ENCODE assay signal across 8 cellular contexts in the genomic region with DNA sequence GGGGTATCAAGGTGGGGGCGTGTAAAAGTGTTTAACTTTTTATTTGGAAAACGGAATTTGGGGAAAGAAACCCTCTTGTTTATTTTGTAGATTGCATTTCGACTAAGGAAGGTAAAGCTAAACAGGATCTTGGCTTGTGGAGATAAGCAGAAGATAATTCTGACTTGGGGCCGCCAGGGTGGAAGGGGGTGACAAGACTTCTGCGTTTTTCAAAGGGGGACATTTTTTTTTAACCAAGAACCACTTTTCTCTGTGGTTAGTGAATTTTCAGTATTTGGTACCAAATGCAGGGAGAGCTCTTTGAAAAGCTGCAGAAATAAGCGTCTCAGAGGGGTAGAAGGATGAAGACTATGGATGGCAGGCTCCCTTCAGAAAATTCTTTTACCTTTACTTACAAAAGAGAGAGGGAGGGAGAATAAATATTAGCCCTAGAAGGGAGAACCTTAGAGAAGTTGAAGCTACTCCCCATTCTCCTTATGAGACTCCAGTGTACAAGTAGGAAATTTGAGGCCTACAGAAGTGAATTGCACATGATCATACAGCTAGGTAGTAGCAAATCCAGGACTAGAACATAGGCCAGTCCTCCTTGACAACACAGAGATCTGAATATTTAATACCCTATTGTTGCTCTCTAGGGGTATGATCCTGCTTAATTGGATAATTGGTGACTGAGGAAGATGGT. TPM values are rescaled to one million over a fixed set of nuclear protein-coding genes. Genes with fewer than 3 reads are reported as not detected.
DNase-seq lines count a peak whose midpoint lies in the region; ATAC-seq and TF ChIP-seq lines count a peak whose summit lies in the region.

No MANE protein-coding gene starts in this region.

- H3K27me3 ChIP-seq in Panc1 (ENCODE audit: control insufficient read depth, insufficient read depth, low read length): no peaks in the 10 kb centered on the region
- no peaks in the 10 kb centered on the region for H3K27me3 ChIP-seq in esophagus (ENCODE audit: control insufficient read depth in 1 of 2, insufficient read depth in 2 of 2, low read length in 2 of 2)

- TSS peak; percentile 95 for BruUV-seq in Panc1 (replicated peaks; lab: Mats Ljungman, UMichigan)

- DNase-seq in GM12864 (ENCODE audit: low read depth): no peak
- DNase-seq in Panc1 (ENCODE audit: low read depth, low spot score): no peak
- DNase-seq in progenitor cell of endocrine pancreas (ENCODE audit: low spot score, unreplicated experiment): no peak
- no peak for DNase-seq in effector CD8-positive, alpha-beta T cell (lab: John Stamatoyannopoulos, UW)
- no peak for DNase-seq in middle frontal gyrus (ENCODE audit: extremely low spot score, low spot score)
- no peak for DNase-seq in NCI-H510A (lab: John Stamatoyannopoulos, UW)
- no peak for DNase-seq in NCI-H2171 (lab: John Stamatoyannopoulos, UW)

- POLR2A ChIA-PET in Panc1 (lab: Charles Lee): no interaction called here

- H3K27me3 Mint-ChIP-seq in progenitor cell of endocrine pancreas: no peaks in the 10 kb centered on the region

- H3K27ac ChIP-seq in Panc1 (ENCODE audit: low read length): peak overlapping the region; percentile 86
- H3K27ac ChIP-seq in esophagus (ENCODE audit: low read depth in 2 of 2, low read length in 1 of 2): peak overlapping the region in 1 of 2 donors; percentile 72

- in situ Hi-C loops in Panc1 (cut with HindIII; ENCODE audit: low pct_unique_long_range_greater_than_20kb, low sequenced_read_pairs): no loop called here

- intact Hi-C loops in Panc1 (cut with micrococcal nuclease; ENCODE audit: unreplicated experiment): no loop called here

- no peaks in the 10 kb centered on the region for H3K9me3 Mint-ChIP-seq in progenitor cell of endocrine pancreas (ENCODE audit: low read depth)

- peaks cover 4% of the 10 kb centered on the region; the same call in 1 of the 2 replicates for H3K4me1 ChIP-seq in Panc1 (ENCODE audit: control insufficient read depth, insufficient read depth, low read length)
- H3K4me1 ChIP-seq in esophagus (ENCODE audit: control insufficient read depth in 2 of 2, insufficient read depth in 2 of 2, low read length in 1 of 2): no peaks in the 10 kb centered on the region

- CTCF ChIA-PET in Panc1 (lab: Charles Lee): interaction anchor here (0.8 kb wide), 1 partner anchor 22 kb away, joined by 4 read pairs; no protein-coding TSS in a partner anchor

- peak overlapping the region; percentile 95 for H3K27ac Mint-ChIP-seq in progenitor cell of endocrine pancreas

- H3K4me3 Mint-ChIP-seq in progenitor cell of endocrine pancreas (ENCODE audit: low read depth): peak overlapping the region; percentile 89

- H3K9me3 ChIP-seq in Panc1 (ENCODE audit: control insufficient read depth, insufficient read depth, low read depth, low read length): no peaks in the 10 kb centered on the region
- no peaks in the 10 kb centered on the region for H3K9me3 ChIP-seq in esophagus (ENCODE audit: control insufficient read depth in 2 of 2, insufficient read depth in 1 of 2, low read depth in 1 of 2, low read length in 1 of 2)

- peaks cover 3% of the 10 kb centered on the region for H3K36me3 Mint-ChIP-seq in progenitor cell of endocrine pancreas (ENCODE audit: insufficient read depth)

- peak overlapping the region; percentile 78 for H3K4me3 ChIP-seq in GM12864 (ENCODE audit: low read depth, low read length)
- peak overlapping the region; percentile 70 to 75 for H3K4me3 ChIP-seq in Panc1 (ENCODE audit: low read depth in 2 of 2, low read length in 2 of 2)
- H3K4me3 ChIP-seq in esophagus (ENCODE audit: low read depth in 1 of 2, low read length in 2 of 2): peak overlapping the region; percentile 75 to 95

- ATAC-seq in Panc1: no peak

- WGBS in esophagus, 2 donors: 10 to 13% methylated on average over 6 of the region's 6 CpGs

- H3K4me1 Mint-ChIP-seq in progenitor cell of endocrine pancreas (ENCODE audit: low read depth): peaks cover 12% of the 10 kb centered on the region

- peaks cover 10% of the 10 kb centered on the region for H3K36me3 ChIP-seq in Panc1 (ENCODE audit: control insufficient read depth, insufficient read depth, low read length)
- H3K36me3 ChIP-seq in esophagus (ENCODE audit: control insufficient read depth in 2 of 2, insufficient read depth in 2 of 2, low read length in 1 of 2): peaks cover 0 to 3% of the 10 kb centered on the region in 2 donors

- TF ChIP-seq CTCF in GM12864 (IDR thresholded peaks at IDR 0.05; ENCODE audit: low read depth, low read length, missing control alignments) (no peak), Panc1 (IDR thresholded peaks at IDR 0.05) (no peak), progenitor cell of endocrine pancreas (IDR thresholded peaks at IDR 0.05; ENCODE audit: unreplicated experiment) (no peak)

RNA-seq across cellular contexts. Expression of gene MRPL52, which starts 0.8 kb away (rescaled TPM):
- total RNA-seq in Panc1 (2021; ENCODE audit: unreplicated experiment) (89.5 TPM), progenitor cell of endocrine pancreas (113 and 121 TPM in 2 replicates)
- 97.1 TPM for polyA plus RNA-seq in Panc1 (2012; ENCODE audit: insufficient read length)
- polyA plus RNA-seq in esophagus: 100 to 1,000 TPM in 1 of 2 donors, 10 to 100 TPM in 1; 99.8 to 182 TPM

RNA-seq across cellular contexts. Expression of gene MMP14, which starts 5.9 kb away (rescaled TPM):
- 32.9 TPM for total RNA-seq in Panc1 (2021; ENCODE audit: unreplicated experiment)
- polyA plus RNA-seq in Panc1 (2012; ENCODE audit: insufficient read length): 47.8 TPM
- 10 to 100 TPM; 54.1 to 81.6 TPM for polyA plus RNA-seq in esophagus
- total RNA-seq in progenitor cell of endocrine pancreas: 198 and 209 TPM in 2 replicates

RNA-seq across cellular contexts. Expression of gene SLC7A7, which starts 15.2 kb away (rescaled TPM):
- total RNA-seq in Panc1 (2021; ENCODE audit: unreplicated experiment) (0.85 TPM), progenitor cell of endocrine pancreas (6.7 and 7.7 TPM in 2 replicates)
- polyA plus RNA-seq in Panc1 (2012; ENCODE audit: insufficient read length): 1.3 TPM
- polyA plus RNA-seq in esophagus: 1 to 10 TPM in 1 of 2 donors, under 1 TPM in 1; 0.98 to 1.5 TPM

RNA-seq across cellular contexts. Expression of gene LRP10, which starts 41.1 kb away (rescaled TPM):
- total RNA-seq in Panc1 (2021; ENCODE audit: unreplicated experiment) (78.3 TPM), progenitor cell of endocrine pancreas (39.8 and 43.1 TPM in 2 replicates)
- 156 TPM for polyA plus RNA-seq in Panc1 (2012; ENCODE audit: insufficient read length)
- polyA plus RNA-seq in esophagus: 100 to 1,000 TPM in 1 of 2 donors, 10 to 100 TPM in 1; 69.8 to 129 TPM

RNA-seq across cellular contexts. Expression of gene REM2, which starts 52.6 kb away (rescaled TPM):
- total RNA-seq in Panc1 (2021; ENCODE audit: unreplicated experiment) (0.18 TPM), progenitor cell of endocrine pancreas (10.0 and 11.3 TPM in 2 replicates)
- 0.31 TPM for polyA plus RNA-seq in Panc1 (2012; ENCODE audit: insufficient read length)
- polyA plus RNA-seq in esophagus: 1 to 10 TPM in 1 of 2 donors, under 1 TPM in 1; 0.31 to 1.1 TPM
